ENCODE assay signal across 21 cellular contexts in the genomic region with DNA sequence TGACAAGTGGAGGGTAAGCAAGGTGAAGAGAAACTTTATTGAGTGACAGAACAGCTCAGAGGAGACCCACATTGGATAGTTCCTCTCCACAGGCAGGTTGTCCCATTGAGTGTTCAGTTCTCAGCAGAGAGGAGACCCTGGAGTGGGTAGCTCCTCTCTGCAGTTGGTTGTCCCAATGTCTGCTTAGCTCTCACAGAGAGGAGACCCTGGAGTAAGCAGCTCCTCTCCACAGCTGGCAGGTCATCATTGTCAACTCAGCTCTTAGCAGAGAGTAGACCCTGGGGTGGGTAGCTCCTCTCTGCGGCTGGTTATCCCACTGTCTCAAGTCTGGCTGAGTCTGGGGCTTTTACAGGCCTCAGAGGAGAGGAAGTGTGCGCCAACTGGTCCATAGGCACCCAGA. TPM values are rescaled to one million over a fixed set of nuclear protein-coding genes. Genes with fewer than 3 reads are reported as not detected.
DNase-seq lines count a peak whose midpoint lies in the region; ATAC-seq and TF ChIP-seq lines count a peak whose summit lies in the region.
"Had no signal": no experiment of that assay in that cellular context is flagged by ENCODE, and none has a peak within 500 bp of the region (broad histone marks: within the 10 kb centered on the region; RNA-seq: fewer than 3 reads in every experiment).

No MANE protein-coding gene starts in this region.

- 80% methylated on average over 2 of the region's 2 CpGs for whole genome bisulfite sequencing in esophagus muscularis mucosa

- ATAC-seq in mucosa of descending colon = no peak
- ATAC-seq: GM12878, SK-N-SH treated with all-trans-retinoic acid at 6 μM for 48 hours had no signal

- no peak for TF ChIP-seq POLR2A in esophagus muscularis mucosa (IDR thresholded peaks at IDR 0.05; ENCODE audit: low read depth)

- H3K4me3 ChIP-seq in esophagus muscularis mucosa (no peak overlapping the region), muscle layer of duodenum (ENCODE audit: low read depth in 1 of 2, low read length in 2 of 2) (no peak overlapping the region), mucosa of descending colon (no peak overlapping the region)
- H3K4me3 ChIP-seq: GM12878 had no signal

- peak; percentile 68 for DNase-seq in esophagus muscularis mucosa (ENCODE audit: extremely low spot score)
- no peak for DNase-seq in caudate nucleus (lab: John Stamatoyannopoulos, UW)
- no peak for DNase-seq in stimulated activated CD4-positive, alpha-beta T cell treated with anti-CD3 and anti-CD28 coated beads, Interleukin-12 subunit alpha, Interleukin-12 subunit beta, amount 100 ng/mL, for 4 hours
- no peak for DNase-seq in SW 1271 (lab: John Stamatoyannopoulos, UW)
- no peak for DNase-seq in mucosa of descending colon
- DNase-seq: CD4-positive, CD25-positive, alpha-beta regulatory T cell; COR-L47; EL; GOT3; NCI-H1417 treated with DMSO at 0.1 percent for 48 hours; NCI-H187 treated with DMSO at 0.1 percent for 48 hours; NCI-H226; NCI-H524; NCI-H82; SIG-M5 had no signal

- no peak for TF ChIP-seq EP300 in esophagus muscularis mucosa (IDR thresholded peaks at IDR 0.05)

- H3K36me3 ChIP-seq in esophagus muscularis mucosa (no peaks in the 10 kb centered on the region), muscle layer of duodenum (ENCODE audit: control insufficient read depth in 1 of 2, insufficient read depth in 2 of 2, low read length in 2 of 2) (no peaks in the 10 kb centered on the region), mucosa of descending colon (ENCODE audit: low read depth) (no peaks in the 10 kb centered on the region)

- intact Hi-C loops in esophagus muscularis mucosa (cut with DNase I) (no loop called here), mucosa of descending colon (cut with DNase I, micrococcal nuclease) (no loop called here)

- H3K27me3 ChIP-seq in esophagus muscularis mucosa = no peaks in the 10 kb centered on the region
- H3K27me3 ChIP-seq in muscle layer of duodenum (ENCODE audit: low read depth, low read length) = no peaks in the 10 kb centered on the region

- TF ChIP-seq CTCF in VCaP (conservative IDR thresholded peaks at IDR 0.05) (no peak), esophagus muscularis mucosa (IDR thresholded peaks at IDR 0.05) (no peak), mucosa of descending colon (IDR thresholded peaks at IDR 0.05) (no peak)

- H3K27ac ChIP-seq in VCaP (peak overlapping the region; percentile 69; the same call in 1 of the 2 replicates), esophagus muscularis mucosa (replicated peaks in 1 of 4) (no peak overlapping the region), muscle layer of duodenum (ENCODE audit: low read length) (peak overlapping the region; percentile 31), caudate nucleus (ENCODE audit: low read depth, low read length) (no peak overlapping the region)
- H3K27ac ChIP-seq: KMS-11, RWPE1 had no signal

- H3K9me3 ChIP-seq in esophagus muscularis mucosa (no peaks in the 10 kb centered on the region), muscle layer of duodenum (ENCODE audit: control insufficient read depth in 1 of 2, low read length in 2 of 2) (no peaks in the 10 kb centered on the region), mucosa of descending colon (no peaks in the 10 kb centered on the region)

- H3K4me1 ChIP-seq in esophagus muscularis mucosa (no peaks in the 10 kb centered on the region), muscle layer of duodenum (ENCODE audit: control insufficient read depth in 1 of 2, insufficient read depth in 2 of 2, low read length in 2 of 2) (no peaks in the 10 kb centered on the region), mucosa of descending colon (ENCODE audit: low read depth) (peaks cover 34% of the 10 kb centered on the region)

RNA-seq across cellular contexts. Expression of gene CHD1L, which starts 6.0 kb away (rescaled TPM):
- total RNA-seq in esophagus muscularis mucosa (10 to 100 TPM; 13.9 to 18.8 (median 18.2) TPM), mucosa of descending colon (10 to 100 TPM; 33.8 to 40.0 (median 34.5) TPM)

RNA-seq across cellular contexts. Expression of gene FMO5, which starts 11.3 kb away (rescaled TPM):
- total RNA-seq in esophagus muscularis mucosa = 1 to 10 TPM; 1.2 to 2.9 (median 2.1) TPM
- 100 to 1,000 TPM in 1 of 3 donors, 10 to 100 TPM in 2; 25.2 to 111 (median 55.7) TPM for total RNA-seq in mucosa of descending colon

Comparison
In these comparisons a context has a peak if more than half of its experiments do, and no peak if none do; other contexts are left out.
1. H3K27ac ChIP-seq: peak in VCaP (single experiment) and muscle layer of duodenum (single experiment); none in esophagus muscularis mucosa (0 of 4) and caudate nucleus (single experiment).
2. RNA of gene FMO5, which starts 11.3 kb away (total RNA-seq): 25.2 to 111 TPM in mucosa of descending colon; 1.2 to 2.9 TPM in esophagus muscularis mucosa; every median in the first group is over 4 times any median in the second.